1 cellular context compared by ENCODE assay signal in genomic region chr6:20403766-20404640, GRCh38.
TF ChIP-seq lines count a peak whose summit lies in the region.

No MANE protein-coding gene starts in this region.

TF ChIP-seq in K562, 482 proteins besides CTCF, POLR2A, EP300 and RAD21 (continued from another document and continues in another):
- TF ChIP-seq THAP7 (CRISPR knock-in tag; IDR thresholded peaks at IDR 0.05), result no peak
- no peak; the same call in 1 of the 2 replicates for TF ChIP-seq ZBTB43 (CRISPR knock-in tag; IDR thresholded peaks at IDR 0.05)
- peak; percentile 57; the same call in 1 of the 2 replicates for TF ChIP-seq NCOA1 (IDR thresholded peaks at IDR 0.05; ENCODE audit: low read depth)
- TF ChIP-seq MTA3 (IDR thresholded peaks at IDR 0.05; ENCODE audit: borderline replicate concordance), result no peak; the same call in 1 of the 2 replicates
- peak; percentile 53 for TF ChIP-seq ARID1B (IDR thresholded peaks at IDR 0.05)
- TF ChIP-seq PTTG1 (tag; IDR thresholded peaks at IDR 0.05; ENCODE audit: low read depth), result no peak
- no peak for TF ChIP-seq SMARCA5 (IDR thresholded peaks at IDR 0.05)
- no peak for TF ChIP-seq SREBF2 (CRISPR knock-in tag; IDR thresholded peaks at IDR 0.05)
- no peak for TF ChIP-seq ELF4 (CRISPR knock-in tag; IDR thresholded peaks at IDR 0.05)
- TF ChIP-seq L3MBTL2 (IDR thresholded peaks at IDR 0.05), result no peak
- TF ChIP-seq ZC3H4 (CRISPR knock-in tag; IDR thresholded peaks at IDR 0.05; ENCODE audit: borderline replicate concordance), result no peak
- TF ChIP-seq MXI1 (IDR thresholded peaks at IDR 0.05; ENCODE audit: low read depth, low read length), result no peak
- TF ChIP-seq HEY1 (CRISPR knock-in tag; IDR thresholded peaks at IDR 0.05; ENCODE audit: borderline replicate concordance), result no peak
- TF ChIP-seq TEAD4 (IDR thresholded peaks at IDR 0.05; ENCODE audit: low read length), result no peak
- TF ChIP-seq TEAD4 (CRISPR knock-in tag; IDR thresholded peaks at IDR 0.05; ENCODE audit: borderline replicate concordance), result no peak
- TF ChIP-seq TRIM24 (IDR thresholded peaks at IDR 0.05), result peak; percentile 19 to 46; a peak in 2 of 4 replicates
- TF ChIP-seq ZNF785 (CRISPR knock-in tag; IDR thresholded peaks at IDR 0.05), result no peak
- no peak for TF ChIP-seq ZNF41 (CRISPR knock-in tag; conservative IDR thresholded peaks at IDR 0.05)
- no peak for TF ChIP-seq STAT6 (CRISPR knock-in tag; IDR thresholded peaks at IDR 0.05)
- TF ChIP-seq RBM14 (IDR thresholded peaks at IDR 0.05; ENCODE audit: borderline replicate concordance, insufficient read depth, low read depth, low read length), result no peak
- TF ChIP-seq KDM4B (IDR thresholded peaks at IDR 0.05; ENCODE audit: borderline replicate concordance in 2 of 2, low read depth in 1 of 2), result no peak; a peak in 1 of 4 replicates
- TF ChIP-seq E2F8 (IDR thresholded peaks at IDR 0.05; ENCODE audit: low read depth, partially characterized antibody), result no peak
- TF ChIP-seq PKNOX1 (IDR thresholded peaks at IDR 0.05), result 0 out of 2 replicates have a peak, but pooled peaks have one; percentile 27
- TF ChIP-seq CLOCK (CRISPR knock-in tag; IDR thresholded peaks at IDR 0.05; ENCODE audit: borderline replicate concordance), result no peak
- TF ChIP-seq DEAF1 (CRISPR knock-in tag; IDR thresholded peaks at IDR 0.05), result no peak
- no peak for TF ChIP-seq MEF2D (tag; conservative IDR thresholded peaks at IDR 0.05; ENCODE audit: low read depth)
- TF ChIP-seq RNF2 (IDR thresholded peaks at IDR 0.05), result peak; percentile 45; the same call in 1 of the 2 replicates
- TF ChIP-seq JUND (IDR thresholded peaks at IDR 0.05; ENCODE audit: borderline replicate concordance, low read depth, low read length), result no peak; the same call in 1 of the 2 replicates
- no peak for TF ChIP-seq JUND (tag; IDR thresholded peaks at IDR 0.05; ENCODE audit: borderline replicate concordance, low read depth, low read length)
- TF ChIP-seq ZBTB9 (CRISPR knock-in tag; IDR thresholded peaks at IDR 0.05), result no peak
- TF ChIP-seq GATA2 (CRISPR knock-in tag; IDR thresholded peaks at IDR 0.05), result no peak
- TF ChIP-seq ZNF124 (CRISPR knock-in tag; IDR thresholded peaks at IDR 0.05), result no peak
- no peak for TF ChIP-seq HMG20B (CRISPR knock-in tag; IDR thresholded peaks at IDR 0.05)
- TF ChIP-seq TOE1 (IDR thresholded peaks at IDR 0.05; ENCODE audit: borderline replicate concordance), result no peak
- TF ChIP-seq TOE1 (CRISPR knock-in tag; IDR thresholded peaks at IDR 0.05; ENCODE audit: borderline replicate concordance, low read depth), result no peak
- no peak for TF ChIP-seq ZKSCAN1 (IDR thresholded peaks at IDR 0.05; ENCODE audit: low read depth, low read length)
- no peak for TF ChIP-seq PCBP1 (IDR thresholded peaks at IDR 0.05; ENCODE audit: low read depth, low read length, poor library complexity, severe bottlenecking)
- no peak for TF ChIP-seq ZNF75A (CRISPR knock-in tag; IDR thresholded peaks at IDR 0.05)
- TF ChIP-seq YBX1 (IDR thresholded peaks at IDR 0.05), result no peak
- no peak for TF ChIP-seq CHAMP1 (IDR thresholded peaks at IDR 0.05)
- no peak for TF ChIP-seq KAT2B (IDR thresholded peaks at IDR 0.05; ENCODE audit: low read depth, low read length)
- no peak; the same call in 1 of the 2 replicates for TF ChIP-seq TCF3 (CRISPR knock-in tag; IDR thresholded peaks at IDR 0.05)
- TF ChIP-seq FOXJ2 (tag; IDR thresholded peaks at IDR 0.05), result no peak
- TF ChIP-seq USF2 (CRISPR knock-in tag; IDR thresholded peaks at IDR 0.05), result no peak
- no peak for TF ChIP-seq PREB (CRISPR knock-in tag; IDR thresholded peaks at IDR 0.05)
